In the genomic region with DNA sequence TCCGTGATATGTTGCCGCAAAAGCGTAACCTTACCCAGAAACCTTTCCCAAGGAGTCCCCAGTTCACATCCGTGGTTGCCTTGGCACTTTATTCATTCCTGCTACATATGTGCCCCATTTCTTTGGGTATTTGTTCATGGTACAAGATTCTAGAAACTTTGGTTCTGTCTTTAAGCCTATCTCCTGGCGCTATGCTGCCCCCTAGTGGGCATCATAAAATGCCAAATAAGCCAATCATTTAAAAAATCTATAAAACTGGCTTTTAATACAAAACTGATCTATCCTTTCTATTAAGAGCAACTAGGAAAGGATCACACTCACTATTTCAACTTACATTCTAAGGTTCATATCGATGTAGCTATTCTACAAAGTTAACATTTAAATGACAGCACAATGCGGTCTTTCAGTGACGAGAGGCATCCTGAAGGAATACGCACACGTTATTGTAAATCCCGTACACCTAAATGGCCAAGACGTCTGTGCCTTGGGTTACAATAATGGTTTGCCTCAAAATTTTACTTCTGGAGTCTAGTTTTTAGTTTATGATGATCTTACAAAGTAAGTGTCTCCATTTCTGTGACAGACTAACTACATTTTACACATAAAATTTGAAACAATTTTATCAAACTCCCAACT, we compare ENCODE assay signal across 1 cellular context.
A peak's percentile ranks its signal among the peaks of the same experiment; 100 is the strongest.
TF ChIP-seq lines count a peak whose summit lies in the region.

No MANE protein-coding gene starts in this region.

TF ChIP-seq in HepG2, 621 proteins besides CTCF, POLR2A, EP300 and RAD21 (continued from another document):
- TF ChIP-seq ZNF253 (CRISPR knock-in tag; IDR thresholded peaks at IDR 0.05; ENCODE audit: borderline replicate concordance) (no peak), ATF7 (IDR thresholded peaks at IDR 0.05) (no peak), ATF7 (CRISPR knock-in tag; IDR thresholded peaks at IDR 0.05) (no peak), STAG1 (CRISPR knock-in tag; IDR thresholded peaks at IDR 0.05) (peak; percentile 88), AGO1 (IDR thresholded peaks at IDR 0.05; ENCODE audit: low read depth, low read length, poor library complexity, severe bottlenecking) (no peak)
